In the genomic region with DNA sequence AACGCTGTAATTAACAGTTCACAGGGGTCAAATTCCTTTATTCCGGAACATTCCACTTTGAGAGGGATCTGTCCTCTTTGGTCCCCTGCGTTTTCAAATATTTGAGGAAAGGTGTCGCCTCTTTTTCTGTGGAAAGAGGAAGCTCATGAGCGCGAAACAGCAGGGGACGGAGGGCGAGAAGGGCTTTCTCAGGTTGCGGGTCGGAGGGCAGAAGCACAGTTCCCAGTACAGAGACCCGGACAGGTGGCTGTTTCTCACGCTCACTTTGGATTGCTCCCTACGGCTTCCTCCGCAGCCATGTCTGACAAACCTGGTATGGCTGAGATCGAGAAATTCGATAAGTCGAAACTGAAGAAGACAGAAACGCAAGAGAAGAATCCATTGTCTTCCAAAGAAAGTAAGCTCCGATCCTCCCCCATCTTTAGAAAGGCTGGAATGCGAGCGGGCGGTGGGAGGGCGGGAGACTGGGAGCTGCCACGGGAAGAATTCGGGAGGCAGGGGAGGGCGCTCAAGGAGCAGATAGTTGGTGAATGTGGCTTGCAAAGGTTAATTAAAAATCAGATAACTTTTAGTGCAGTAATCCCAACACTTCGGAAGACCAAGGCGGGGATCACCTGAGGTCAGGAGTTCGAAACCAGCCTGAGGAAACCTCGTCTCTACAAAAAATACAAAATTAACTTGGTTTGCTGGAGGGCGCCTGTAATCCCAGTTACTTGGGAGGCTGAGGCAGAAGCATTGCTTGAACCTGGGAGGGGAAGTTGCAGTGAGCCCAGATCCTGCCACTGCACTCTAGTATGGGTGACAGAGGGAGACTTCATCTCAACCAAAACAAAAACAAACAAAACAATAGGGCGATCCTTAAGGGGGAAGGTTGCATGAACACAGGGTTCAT, we compare ENCODE assay signal across 9 cellular contexts. TPM values are rescaled to one million over a fixed set of nuclear protein-coding genes. Genes with fewer than 3 reads are reported as not detected.
DNase-seq lines count a peak whose midpoint lies in the region; ATAC-seq and TF ChIP-seq lines count a peak whose summit lies in the region.
"Had no signal": no experiment of that assay in that cellular context is flagged by ENCODE, and none has a peak within 500 bp of the region (broad histone marks: within the 10 kb centered on the region; RNA-seq: fewer than 3 reads in every experiment).

No MANE protein-coding gene starts in this region.

- H3K9me3 ChIP-seq in OCI-LY3 (ENCODE audit: insufficient read depth, low read length) (no peaks in the 10 kb centered on the region), gastrocnemius medialis (no peaks in the 10 kb centered on the region), PC-9 (ENCODE audit: insufficient read depth, low read depth) (no peaks in the 10 kb centered on the region)

- ATAC-seq in gastrocnemius medialis: peak; percentile 26 to 51
- no peak for ATAC-seq in HG03342 (IDR thresholded peaks at IDR 0.05; ENCODE audit: unreplicated experiment)

- in situ Hi-C loops in gastrocnemius medialis (cut with MboI; ENCODE audit: low sequenced_read_pairs in 4 of 4): no loop called here

- CTCF ChIA-PET in PC-9 (lab: Charles Lee): no interaction called here

- no TSS peak for BruUV-seq in PC-9 (replicated peaks; lab: Mats Ljungman, UMichigan)

- TF ChIP-seq POLR2A in gastrocnemius medialis (IDR thresholded peaks at IDR 0.05): no peak

- no peaks in the 10 kb centered on the region for H3F3A ChIP-seq in PC-9 (ENCODE audit: insufficient read depth, low read depth)

- H2AFZ ChIP-seq in OCI-LY3 (ENCODE audit: low read depth, low read length) (peak overlapping the region; percentile 99), PC-9 (no peak overlapping the region)

- POLR2A ChIA-PET in PC-9 (lab: Charles Lee; ENCODE audit: unreplicated experiment): no interaction called here

- H3K36me3 ChIP-seq in OCI-LY3 (replicated peaks; ENCODE audit: low read depth, low read length) (no peaks in the 10 kb centered on the region), gastrocnemius medialis (no peaks in the 10 kb centered on the region), PC-9 (ENCODE audit: low read depth) (no peaks in the 10 kb centered on the region)
- H3K36me3 ChIP-seq: cardiac muscle cell had no signal

- DNase-seq in GM20000 (ENCODE audit: low spot score) (peak; percentile 9), epithelial cell of proximal tubule (ENCODE audit: low read depth) (no peak), gastrocnemius medialis (no peak), NCI-H1930 (lab: John Stamatoyannopoulos, UW) (no peak), DMS114 treated with DMSO at 0.1 percent for 48 hours (lab: John Stamatoyannopoulos, UW; ENCODE audit: unreplicated experiment) (no peak), PC-9 (no peak)

- intact Hi-C loops in gastrocnemius medialis (cut with DNase I; ENCODE audit: low total_unique reads) (no loop called here), PC-9 (cut with micrococcal nuclease; ENCODE audit: unreplicated experiment) (no loop called here)

- H3K4me2 ChIP-seq in OCI-LY3 (ENCODE audit: low read length) (peak overlapping the region; percentile 70), PC-9 (no peak overlapping the region)

- H3K4me1 ChIP-seq in OCI-LY3 (ENCODE audit: low read length) (peaks cover 9% of the 10 kb centered on the region), gastrocnemius medialis (no peaks in the 10 kb centered on the region), PC-9 (replicated peaks; ENCODE audit: insufficient read depth) (no peaks in the 10 kb centered on the region)

- H3K9me2 ChIP-seq in PC-9 (ENCODE audit: insufficient read depth): no peaks in the 10 kb centered on the region

- no peak for TF ChIP-seq CTCF in GM20000 (IDR thresholded peaks at IDR 0.05; ENCODE audit: extremely low read depth, missing control alignments)
- TF ChIP-seq CTCF in OCI-LY3 (IDR thresholded peaks at IDR 0.05; ENCODE audit: low read depth, low read length): no peak
- TF ChIP-seq CTCF in epithelial cell of proximal tubule (conservative IDR thresholded peaks at IDR 0.05; ENCODE audit: low read depth, low read length): no peak
- TF ChIP-seq CTCF in gastrocnemius medialis (IDR thresholded peaks at IDR 0.05 in 4 of 5, conservative IDR thresholded peaks at IDR 0.05 in 1 of 5): no peak
- no peak for TF ChIP-seq CTCF in PC-9 (conservative IDR thresholded peaks at IDR 0.05)

- H3K27ac ChIP-seq in OCI-LY3 (ENCODE audit: low read length): peak overlapping the region; percentile 76
- peak overlapping the region in 2 of 4 donors; percentile 71 to 78 for H3K27ac ChIP-seq in gastrocnemius medialis
- H3K27ac ChIP-seq in PC-9: no peak overlapping the region
- H3K27ac ChIP-seq: cardiac muscle cell had no signal

- no peaks in the 10 kb centered on the region for H3K27me3 ChIP-seq in OCI-LY3 (ENCODE audit: low read depth, low read length)
- H3K27me3 ChIP-seq in gastrocnemius medialis: no peaks in the 10 kb centered on the region
- no peaks in the 10 kb centered on the region for H3K27me3 ChIP-seq in PC-9 (ENCODE audit: insufficient read depth, low read depth)
- H3K27me3 ChIP-seq: cardiac muscle cell had no signal

- H3K79me2 ChIP-seq in OCI-LY3 (ENCODE audit: low read length): peaks cover 14% of the 10 kb centered on the region
- H3K79me2 ChIP-seq in PC-9 (ENCODE audit: low read depth): no peaks in the 10 kb centered on the region

- H4K20me1 ChIP-seq in OCI-LY3 (ENCODE audit: insufficient read depth, low read length): no peaks in the 10 kb centered on the region
- H4K20me1 ChIP-seq in PC-9 (ENCODE audit: insufficient read depth): no peaks in the 10 kb centered on the region

- H3K9ac ChIP-seq in OCI-LY3 (ENCODE audit: low read length): peak overlapping the region; percentile 86

- H3K4me3 ChIP-seq in OCI-LY3 (ENCODE audit: low read length) (peak overlapping the region; percentile 97), epithelial cell of proximal tubule (ENCODE audit: low read depth, low read length) (peak overlapping the region; percentile 59), gastrocnemius medialis (peak overlapping the region in 2 of 4 donors; percentile 54 to 65), PC-9 (no peak overlapping the region)
- H3K4me3 ChIP-seq: cardiac muscle cell had no signal

RNA-seq across cellular contexts. Expression of a gene that starts 0.6 kb away (rescaled TPM):
- total RNA-seq in epithelial cell of proximal tubule (3.2 and 3.5 TPM in 2 replicates), gastrocnemius medialis (not detected), PC-9 (2021) (not detected in 2 replicates)
- total RNA-seq: cardiac muscle cell had no signal
